14 cellular contexts compared by ENCODE assay signal in genomic region chr7:155962968-155963300, GRCh38.
A peak's percentile ranks its signal among the peaks of the same experiment; 100 is the strongest.
DNase-seq lines count a peak whose midpoint lies in the region; ATAC-seq and TF ChIP-seq lines count a peak whose summit lies in the region.
"Had no signal": no experiment of that assay in that cellular context is flagged by ENCODE, and none has a peak within 500 bp of the region (broad histone marks: within the 10 kb centered on the region; RNA-seq: fewer than 3 reads in every experiment).

No MANE protein-coding gene starts in this region.

- peak; percentile 4 for DNase-seq in right atrium auricular region (ENCODE audit: low spot score)
- no peak for DNase-seq in right cardiac atrium
- DNase-seq in RWPE2 (ENCODE audit: low spot score), result no peak
- peak; percentile 29 for DNase-seq in islet precursor cell
- DNase-seq in ureter (ENCODE audit: low spot score), result peak; percentile 39
- DNase-seq in left lobe of liver (ENCODE audit: low spot score), result no peak
- no peak for DNase-seq in stimulated activated naive CD4-positive, alpha-beta T cell (lab: John Stamatoyannopoulos, UW)
- DNase-seq: CD8-positive, alpha-beta memory T cell; NCI-H1436 treated with DMSO at 0.1 percent for 48 hours; NCI-H2081; NCI-H524; OCI-M1 had no signal

- H3K4me3 ChIP-seq in right atrium auricular region (no peak overlapping the region), right cardiac atrium (ENCODE audit: low read length) (no peak overlapping the region), RWPE2 (ENCODE audit: severe bottlenecking) (no peak overlapping the region)
- H3K4me3 ChIP-seq: K562 had no signal

- H3K9me3 ChIP-seq in right atrium auricular region, result no peaks in the 10 kb centered on the region
- H3K9me3 ChIP-seq in right cardiac atrium (ENCODE audit: control insufficient read depth, low read length), result no peaks in the 10 kb centered on the region
- no peaks in the 10 kb centered on the region for H3K9me3 ChIP-seq in RWPE2 (ENCODE audit: severe bottlenecking)

- whole genome bisulfite sequencing in right cardiac atrium, result 90% methylated on average over 12 of the region's 12 CpGs

- no peaks in the 10 kb centered on the region for H3K27me3 ChIP-seq in right atrium auricular region
- no peaks in the 10 kb centered on the region for H3K27me3 ChIP-seq in right cardiac atrium (ENCODE audit: control insufficient read depth, insufficient read depth)
- no peaks in the 10 kb centered on the region for H3K27me3 ChIP-seq in RWPE2 (ENCODE audit: insufficient read depth, poor library complexity, severe bottlenecking)

- H3K4me1 ChIP-seq in right atrium auricular region, result no peaks in the 10 kb centered on the region
- H3K4me1 ChIP-seq in right cardiac atrium (ENCODE audit: control insufficient read depth, insufficient read depth, low read length), result no peaks in the 10 kb centered on the region
- peaks cover 7% of the 10 kb centered on the region for H3K4me1 ChIP-seq in RWPE2 (ENCODE audit: insufficient read depth, poor library complexity, severe bottlenecking)

- H3K36me3 ChIP-seq in right atrium auricular region, result no peaks in the 10 kb centered on the region
- no peaks in the 10 kb centered on the region for H3K36me3 ChIP-seq in RWPE2 (ENCODE audit: low read depth)

- no peak for TF ChIP-seq CTCF in right atrium auricular region (IDR thresholded peaks at IDR 0.05)
- no peak for TF ChIP-seq CTCF in RWPE2 (IDR thresholded peaks at IDR 0.05; ENCODE audit: poor library complexity, severe bottlenecking)

- intact Hi-C loops in right cardiac atrium (cut with DNase I), result no loop called here

- H3K27ac ChIP-seq in right atrium auricular region (no peak overlapping the region), right cardiac atrium (ENCODE audit: low read length) (no peak overlapping the region), RWPE2 (ENCODE audit: poor library complexity, severe bottlenecking) (peak overlapping the region; percentile 46)

- ATAC-seq in right cardiac atrium (no peak), RWPE2 (ENCODE audit: low read depth) (no peak), GM19452 (IDR thresholded peaks at IDR 0.05; ENCODE audit: unreplicated experiment) (no peak), left lobe of liver (no peak)

Comparison
In these comparisons a context has a peak if more than half of its experiments do, and no peak if none do; other contexts are left out.
1. DNase-seq: peak in right atrium auricular region (single experiment), islet precursor cell (single experiment) and ureter (single experiment); none in right cardiac atrium (0 of 3), RWPE2 (single experiment), left lobe of liver (single experiment) and stimulated activated naive CD4-positive, alpha-beta T cell (0 of 6).